Comparison of ENCODE assay signal across 1 cellular context in genomic region chr15:70575251-70576227, GRCh38.
TF ChIP-seq lines count a peak whose summit lies in the region.

No MANE protein-coding gene starts in this region.

TF ChIP-seq in HEK293, 187 proteins besides CTCF, POLR2A, EP300 and RAD21 (continued from another document and continues in another):
- TF ChIP-seq, protein P1, sequence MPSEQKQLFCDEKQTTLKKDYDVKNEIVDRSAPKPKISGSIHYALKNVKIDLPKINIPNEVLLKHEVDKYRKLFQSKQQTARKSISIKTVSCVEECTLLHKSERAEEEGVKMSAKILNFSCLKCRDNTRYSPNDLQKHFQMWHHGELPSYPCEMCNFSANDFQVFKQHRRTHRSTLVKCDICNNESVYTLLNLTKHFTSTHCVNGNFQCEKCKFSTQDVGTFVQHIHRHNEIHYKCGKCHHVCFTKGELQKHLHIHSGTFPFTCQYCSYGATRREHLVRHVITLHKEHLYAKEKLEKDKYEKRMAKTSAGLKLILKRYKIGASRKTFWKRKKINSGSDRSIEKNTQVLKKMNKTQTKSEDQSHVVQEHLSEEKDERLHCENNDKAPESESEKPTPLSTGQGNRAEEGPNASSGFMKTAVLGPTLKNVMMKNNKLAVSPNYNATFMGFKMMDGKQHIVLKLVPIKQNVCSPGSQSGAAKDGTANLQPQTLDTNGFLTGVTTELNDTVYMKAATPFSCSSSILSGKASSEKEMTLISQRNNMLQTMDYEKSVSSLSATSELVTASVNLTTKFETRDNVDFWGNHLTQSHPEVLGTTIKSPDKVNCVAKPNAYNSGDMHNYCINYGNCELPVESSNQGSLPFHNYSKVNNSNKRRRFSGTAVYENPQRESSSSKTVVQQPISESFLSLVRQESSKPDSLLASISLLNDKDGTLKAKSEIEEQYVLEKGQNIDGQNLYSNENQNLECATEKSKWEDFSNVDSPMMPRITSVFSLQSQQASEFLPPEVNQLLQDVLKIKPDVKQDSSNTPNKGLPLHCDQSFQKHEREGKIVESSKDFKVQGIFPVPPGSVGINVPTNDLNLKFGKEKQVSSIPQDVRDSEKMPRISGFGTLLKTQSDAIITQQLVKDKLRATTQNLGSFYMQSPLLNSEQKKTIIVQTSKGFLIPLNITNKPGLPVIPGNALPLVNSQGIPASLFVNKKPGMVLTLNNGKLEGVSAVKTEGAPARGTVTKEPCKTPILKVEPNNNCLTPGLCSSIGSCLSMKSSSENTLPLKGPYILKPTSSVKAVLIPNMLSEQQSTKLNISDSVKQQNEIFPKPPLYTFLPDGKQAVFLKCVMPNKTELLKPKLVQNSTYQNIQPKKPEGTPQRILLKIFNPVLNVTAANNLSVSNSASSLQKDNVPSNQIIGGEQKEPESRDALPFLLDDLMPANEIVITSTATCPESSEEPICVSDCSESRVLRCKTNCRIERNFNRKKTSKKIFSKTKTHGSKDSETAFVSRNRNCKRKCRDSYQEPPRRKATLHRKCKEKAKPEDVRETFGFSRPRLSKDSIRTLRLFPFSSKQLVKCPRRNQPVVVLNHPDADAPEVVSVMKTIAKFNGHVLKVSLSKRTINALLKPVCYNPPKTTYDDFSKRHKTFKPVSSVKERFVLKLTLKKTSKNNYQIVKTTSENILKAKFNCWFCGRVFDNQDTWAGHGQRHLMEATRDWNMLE (tag by site-specific recombination; conservative IDR thresholded peaks at IDR 0.05; ENCODE audit: low read depth), result 0 out of 2 replicates have a peak, but pooled peaks have one; percentile 13
- TF ChIP-seq KLF17 (tag by site-specific recombination; IDR thresholded peaks at IDR 0.05), result peak; percentile 60; the same call in 1 of the 2 replicates
- peak; percentile 82 for TF ChIP-seq ZXDB (tag by site-specific recombination; IDR thresholded peaks at IDR 0.05)
- TF ChIP-seq ZNF2 (tag by site-specific recombination; IDR thresholded peaks at IDR 0.05), result no peak
- peak; percentile 94 for TF ChIP-seq WT1 (tag by site-specific recombination; IDR thresholded peaks at IDR 0.05)
- TF ChIP-seq ZEB2 (tag by site-specific recombination; IDR thresholded peaks at IDR 0.05), result peak; percentile 90
- TF ChIP-seq ZNF692 (tag by site-specific recombination; IDR thresholded peaks at IDR 0.05), result peak; percentile 50; the same call in 1 of the 2 replicates
- TF ChIP-seq ATF2 (tag by site-specific recombination; IDR thresholded peaks at IDR 0.05; ENCODE audit: low read depth), result peak; percentile 45; the same call in 1 of the 2 replicates
- TF ChIP-seq ZNF148 (tag by site-specific recombination; IDR thresholded peaks at IDR 0.05; ENCODE audit: borderline replicate concordance), result no peak
- peak; percentile 93 for TF ChIP-seq FEZF1 (tag by site-specific recombination; IDR thresholded peaks at IDR 0.05)
- no peak for TF ChIP-seq ZNF155 (tag by site-specific recombination; IDR thresholded peaks at IDR 0.05)
- TF ChIP-seq ZNF398 (tag by site-specific recombination; IDR thresholded peaks at IDR 0.05), result peak; percentile 51; the same call in 1 of the 2 replicates
- no peak for TF ChIP-seq ZNF280D (tag by site-specific recombination; IDR thresholded peaks at IDR 0.05)
- 0 out of 2 replicates have a peak, but pooled peaks have one; percentile 14 for TF ChIP-seq ZBTB8A (tag by site-specific recombination; IDR thresholded peaks at IDR 0.05)
- TF ChIP-seq ZNF600 (tag by site-specific recombination; IDR thresholded peaks at IDR 0.05), result peak; percentile 83
- no peak for TF ChIP-seq ZNF221 (tag by site-specific recombination; IDR thresholded peaks at IDR 0.05; ENCODE audit: borderline replicate concordance)
- TF ChIP-seq, protein P2, sequence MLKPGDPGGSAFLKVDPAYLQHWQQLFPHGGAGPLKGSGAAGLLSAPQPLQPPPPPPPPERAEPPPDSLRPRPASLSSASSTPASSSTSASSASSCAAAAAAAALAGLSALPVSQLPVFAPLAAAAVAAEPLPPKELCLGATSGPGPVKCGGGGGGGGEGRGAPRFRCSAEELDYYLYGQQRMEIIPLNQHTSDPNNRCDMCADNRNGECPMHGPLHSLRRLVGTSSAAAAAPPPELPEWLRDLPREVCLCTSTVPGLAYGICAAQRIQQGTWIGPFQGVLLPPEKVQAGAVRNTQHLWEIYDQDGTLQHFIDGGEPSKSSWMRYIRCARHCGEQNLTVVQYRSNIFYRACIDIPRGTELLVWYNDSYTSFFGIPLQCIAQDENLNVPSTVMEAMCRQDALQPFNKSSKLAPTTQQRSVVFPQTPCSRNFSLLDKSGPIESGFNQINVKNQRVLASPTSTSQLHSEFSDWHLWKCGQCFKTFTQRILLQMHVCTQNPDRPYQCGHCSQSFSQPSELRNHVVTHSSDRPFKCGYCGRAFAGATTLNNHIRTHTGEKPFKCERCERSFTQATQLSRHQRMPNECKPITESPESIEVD (tag by site-specific recombination; IDR thresholded peaks at IDR 0.05), result peak; percentile 96
- peak; percentile 71; the same call in 1 of the 2 replicates for TF ChIP-seq ZBTB44 (tag by site-specific recombination; IDR thresholded peaks at IDR 0.05)
- TF ChIP-seq ZBTB1 (tag by site-specific recombination; IDR thresholded peaks at IDR 0.05), result 0 out of 2 replicates have a peak, but pooled peaks have one; percentile 28
- TF ChIP-seq ZNF324 (tag by site-specific recombination; IDR thresholded peaks at IDR 0.05), result peak; percentile 51; the same call in 1 of the 2 replicates
- TF ChIP-seq ZNF362 (tag by site-specific recombination; IDR thresholded peaks at IDR 0.05), result peak; percentile 77; the same call in 1 of the 2 replicates
- peak; percentile 51; the same call in 1 of the 2 replicates for TF ChIP-seq SCRT1 (tag by site-specific recombination; IDR thresholded peaks at IDR 0.05; ENCODE audit: borderline replicate concordance)
- peak; percentile 96 for TF ChIP-seq OSR2 (tag by site-specific recombination; IDR thresholded peaks at IDR 0.05)
- TF ChIP-seq ZNF843 (tag by site-specific recombination; IDR thresholded peaks at IDR 0.05), result peak; percentile 92
- TF ChIP-seq PATZ1 (tag by site-specific recombination; IDR thresholded peaks at IDR 0.05), result peak; percentile 80
